ENCODE assay signal across 7 cellular contexts in the genomic region with DNA sequence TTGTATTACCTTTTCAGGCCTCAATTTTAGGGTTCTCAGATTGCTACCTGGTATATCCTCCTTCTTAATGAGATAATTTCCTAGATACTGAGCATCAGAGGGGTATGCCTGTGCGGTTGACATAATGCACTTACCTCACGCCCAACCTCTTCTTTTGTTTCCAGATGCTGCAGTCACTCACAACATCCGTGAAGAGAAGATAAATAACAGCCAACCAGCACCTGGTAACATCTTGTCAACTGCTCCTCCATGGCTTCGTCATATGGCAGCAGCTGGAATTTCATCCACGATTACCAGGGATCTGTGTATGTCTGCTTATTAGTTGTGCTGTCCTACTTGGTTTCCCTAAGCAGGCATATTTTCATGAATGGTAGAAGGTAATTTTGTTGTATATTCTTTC. TPM values are rescaled to one million over a fixed set of nuclear protein-coding genes. Genes with fewer than 3 reads are reported as not detected.
"Had no signal": no experiment of that assay in that cellular context is flagged by ENCODE, and none has a peak within 500 bp of the region (broad histone marks: within the 10 kb centered on the region; RNA-seq: fewer than 3 reads in every experiment).

No MANE protein-coding gene starts in this region.

- H3K27ac ChIP-seq: HL-60, KMS-11 had no signal

- H3K4me3 ChIP-seq: K562 had no signal

- DNase-seq: IMR-90, KG1 had no signal

RNA-seq across cellular contexts. Expression of a gene that starts 16.7 kb away (rescaled TPM):
- total RNA-seq: HepG2, HT-29, IMR-90 had no signal

RNA-seq across cellular contexts. Expression of a gene that starts 17.0 kb away (rescaled TPM):
- total RNA-seq: HepG2, HT-29, IMR-90 had no signal

RNA-seq across cellular contexts. Expression of a gene that starts 38.6 kb away (rescaled TPM):
- total RNA-seq: HepG2, HT-29, IMR-90 had no signal

RNA-seq across cellular contexts. Expression of a gene that starts 55.9 kb away (rescaled TPM):
- total RNA-seq: HepG2, HT-29, IMR-90 had no signal
